Comparison of ENCODE assay signal across 10 cellular contexts in the genomic region with DNA sequence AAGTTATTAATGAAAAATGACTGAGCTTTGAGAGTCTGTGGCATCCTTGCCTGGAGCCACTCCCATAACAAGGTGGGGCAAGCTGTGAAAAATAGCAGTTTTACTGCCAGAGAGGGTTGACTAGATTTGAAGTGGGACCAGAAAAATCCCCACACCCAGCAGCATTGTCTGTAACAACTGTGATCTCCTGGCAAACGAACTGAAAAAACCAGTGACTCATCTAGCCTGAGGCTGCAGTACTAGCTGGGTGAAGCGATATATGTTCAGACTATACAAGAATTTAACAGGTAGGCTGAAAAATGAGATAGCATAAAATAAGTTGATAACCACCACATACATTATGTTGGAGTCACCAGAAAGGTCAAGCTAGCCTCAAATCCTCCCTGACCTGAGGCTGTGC.
DNase-seq lines count a peak whose midpoint lies in the region; ATAC-seq and TF ChIP-seq lines count a peak whose summit lies in the region.
"Had no signal": no experiment of that assay in that cellular context is flagged by ENCODE, and none has a peak within 500 bp of the region (broad histone marks: within the 10 kb centered on the region; RNA-seq: fewer than 3 reads in every experiment).

No MANE protein-coding gene starts in this region.

- no peaks in the 10 kb centered on the region for H3K27me3 ChIP-seq in left lung

- no peak for TF ChIP-seq CTCF in AG09319 (IDR thresholded peaks at IDR 0.05; ENCODE audit: low read depth, low read length)
- TF ChIP-seq CTCF in left lung (IDR thresholded peaks at IDR 0.05) = no peak

- intact Hi-C loops in left lung (cut with DNase I) = no loop called here

- ATAC-seq in HG02610 (IDR thresholded peaks at IDR 0.05; ENCODE audit: unreplicated experiment) (peak; percentile 49), HG03521 (IDR thresholded peaks at IDR 0.05; ENCODE audit: unreplicated experiment) (no peak), left lung (no peak)
- ATAC-seq: activated naive CD8-positive, alpha-beta T cell treated with anti-CD3 and anti-CD28 coated beads, Interleukin-2, amount 50 U/mL, for 24 hours had no signal

- H3K27ac ChIP-seq in left lung = no peak overlapping the region

- no peaks in the 10 kb centered on the region for H3K4me1 ChIP-seq in left lung

- peaks cover 0 to 12% of the 10 kb centered on the region in 2 donors for H3K9me3 ChIP-seq in left lung

- peak; percentile 4 for DNase-seq in AG09319 (ENCODE audit: extremely low read depth, low read depth)
- DNase-seq in amniotic stem cell (lab: John Stamatoyannopoulos, UW) = peak; percentile 57
- DNase-seq in islet precursor cell = peak; percentile 91
- no peak for DNase-seq in NCI-H1417 treated with DMSO at 0.1 percent for 48 hours (lab: John Stamatoyannopoulos, UW)
- DNase-seq in AML-193 (lab: John Stamatoyannopoulos, UW) = no peak
- DNase-seq in left lung = no peak
- DNase-seq: activated naive CD8-positive, alpha-beta T cell treated with anti-CD3 and anti-CD28 coated beads, Interleukin-2, amount 50 U/mL, for 24 hours; NCI-H1092 had no signal

- H3K36me3 ChIP-seq in left lung = peaks cover 0 to 7% of the 10 kb centered on the region in 2 donors

- H3K4me3 ChIP-seq in left lung = no peak overlapping the region

Comparison
In these comparisons a context has a peak if more than half of its experiments do, and no peak if none do; other contexts are left out.
1. DNase-seq: peak in AG09319 (single experiment), amniotic stem cell (single experiment) and islet precursor cell (single experiment); none in NCI-H1417 treated with DMSO at 0.1 percent for 48 hours (single experiment), AML-193 (0 of 2) and left lung (0 of 2).